Comparison of ENCODE assay signal across 25 cellular contexts in the genomic region with DNA sequence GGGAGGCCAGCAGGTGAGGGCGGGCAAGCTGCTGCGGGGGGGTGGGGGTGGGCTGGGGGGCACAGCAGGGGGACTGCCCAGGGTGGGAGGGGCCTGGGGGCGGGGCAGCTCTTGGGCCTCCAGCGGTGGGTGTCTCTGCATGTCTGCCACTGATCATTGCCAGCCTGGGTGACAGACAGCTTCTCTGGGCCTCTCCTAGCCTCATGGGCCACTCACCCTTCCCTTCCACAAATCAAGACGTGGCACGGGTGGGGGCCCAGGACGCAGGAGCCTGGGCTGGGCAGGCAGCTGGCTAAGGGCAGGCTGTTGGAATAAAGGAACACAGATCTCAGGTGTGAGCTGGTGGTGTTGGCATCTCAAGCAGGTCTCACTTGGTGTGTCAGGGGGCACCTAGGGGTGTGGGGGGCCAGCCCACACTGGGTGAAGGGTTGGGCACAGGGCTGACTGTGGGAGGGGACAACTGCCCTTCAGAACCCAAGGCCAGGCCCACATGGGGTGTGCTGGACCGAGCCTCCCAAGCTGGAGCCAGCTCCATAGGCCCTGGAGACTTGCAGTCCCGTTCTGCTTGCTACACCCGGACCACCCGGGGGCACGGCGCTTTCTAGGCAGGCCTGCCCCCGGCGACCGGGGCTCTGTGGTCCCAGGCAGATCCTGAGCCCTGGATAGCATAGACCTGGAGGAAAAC. TPM values are rescaled to one million over a fixed set of nuclear protein-coding genes. Genes with fewer than 3 reads are reported as not detected.
DNase-seq lines count a peak whose midpoint lies in the region; ATAC-seq, FAIRE-seq and TF ChIP-seq lines count a peak whose summit lies in the region.
"Had no signal": no experiment of that assay in that cellular context is flagged by ENCODE, and none has a peak within 500 bp of the region (broad histone marks: within the 10 kb centered on the region; RNA-seq: fewer than 3 reads in every experiment).

No MANE protein-coding gene starts in this region.

- TF ChIP-seq EP300 in HepG2 (IDR thresholded peaks at IDR 0.05; ENCODE audit: low read depth in 2 of 2, low read length in 2 of 2): no peak
- TF ChIP-seq EP300 in HepG2 (CRISPR knock-in tag; IDR thresholded peaks at IDR 0.05; ENCODE audit: borderline replicate concordance): no peak
- TF ChIP-seq EP300 in upper lobe of left lung (IDR thresholded peaks at IDR 0.05): no peak

- H3K4me1 Mint-ChIP-seq in activated naive CD4-positive, alpha-beta T cell treated with anti-CD3 and anti-CD28 coated beads, Interleukin-2, amount 10 ng/mL, durations not matched to agents 7 days and 5 days: peaks cover 17% of the 10 kb centered on the region
- peaks cover 16% of the 10 kb centered on the region for H3K4me1 Mint-ChIP-seq in T-helper 17 cell

- H3K4me3 ChIP-seq in HepG2 (replicated peaks in 1 of 3; ENCODE audit: insufficient read depth in 1 of 3, low read depth in 2 of 3, low read length in 3 of 3): peak overlapping the region in 1 of 3 experiments; percentile 73; a peak in 1 of 6 replicates
- H3K4me3 ChIP-seq in upper lobe of left lung: no peak overlapping the region
- H3K4me3 ChIP-seq: K562, ovary, SK-N-MC, skin epidermis had no signal

- TF ChIP-seq POLR2A in HepG2 (IDR thresholded peaks at IDR 0.05; ENCODE audit: insufficient read depth in 1 of 2, low read depth in 2 of 2, low read length in 2 of 2) (no peak), upper lobe of left lung (IDR thresholded peaks at IDR 0.05) (no peak)

- ATAC-seq in T-helper 17 cell (no peak), HepG2 (no peak), upper lobe of left lung (ENCODE audit: low FRiP score in 2 of 2) (no peak), GM21737 (IDR thresholded peaks at IDR 0.05; ENCODE audit: unreplicated experiment) (no peak), GM21360 (IDR thresholded peaks at IDR 0.05; ENCODE audit: unreplicated experiment) (no peak)
- ATAC-seq: esophagus mucosa, HCT116, K562, left lobe of liver, Panc1, WTC11 had no signal

- POLR2A ChIA-PET in HepG2 (lab: Yijun Ruan, JAX): no interaction called here

- no peaks in the 10 kb centered on the region for H3K27me3 Mint-ChIP-seq in activated naive CD4-positive, alpha-beta T cell treated with anti-CD3 and anti-CD28 coated beads, Interleukin-2, amount 10 ng/mL, durations not matched to agents 7 days and 5 days
- H3K27me3 Mint-ChIP-seq in T-helper 17 cell: no peaks in the 10 kb centered on the region
- H3K27me3 Mint-ChIP-seq: CD4-positive, alpha-beta memory T cell had no signal

- H3K9me3 Mint-ChIP-seq in activated naive CD4-positive, alpha-beta T cell treated with anti-CD3 and anti-CD28 coated beads, Interleukin-2, amount 10 ng/mL, durations not matched to agents 7 days and 5 days: no peaks in the 10 kb centered on the region
- H3K9me3 Mint-ChIP-seq: WTC11 had no signal

- peak overlapping the region; percentile 96 for H3K4me2 ChIP-seq in HepG2 (ENCODE audit: low read depth, low read length)

- TF ChIP-seq CTCF in HepG2 (CRISPR knock-in tag; IDR thresholded peaks at IDR 0.05) (no peak), upper lobe of left lung (IDR thresholded peaks at IDR 0.05) (no peak)

- FAIRE-seq in HepG2 (lab: Jason Lieb, UNC): no peak
- no peak for FAIRE-seq in HTR-8/SVneo (lab: Jason Lieb, UNC)
- FAIRE-seq: K562, urothelium cell line had no signal

- H3K27ac ChIP-seq in HepG2 (ENCODE audit: extremely low read length, insufficient read depth, low read length): no peak overlapping the region
- H3K27ac ChIP-seq in upper lobe of left lung: no peak overlapping the region
- H3K27ac ChIP-seq: ovary, SK-N-MC had no signal

- DNase-seq in activated naive CD4-positive, alpha-beta T cell treated with anti-CD3 and anti-CD28 coated beads, Interleukin-2, amount 10 ng/mL, durations not matched to agents 7 days and 5 days: peak; percentile 16
- DNase-seq in activated naive CD4-positive, alpha-beta T cell treated with Interleukin-2 at 50 U/mL for 16 hours: no peak
- DNase-seq in T-helper 17 cell (peak in 1 of 3 donors; percentile 7), HepG2 (ENCODE audit: low spot score) (no peak), upper lobe of left lung (peak; percentile 18 to 77), HTR-8/SVneo (ENCODE audit: insufficient read length, low spot score) (no peak)
- DNase-seq: ACHN; caudate nucleus; DMS79; NCI-H187; NCI-H446; stimulated activated CD4-positive, alpha-beta T cell treated with anti-CD3 and anti-CD28 coated beads, Interleukin-4, amount 100 ng/mL, for 4 hours had no signal

- H3K36me3 ChIP-seq in HepG2 (replicated peaks in 1 of 2; ENCODE audit: control insufficient read depth in 1 of 2, insufficient read depth in 2 of 2, low read length in 2 of 2) (peaks cover 0 to 3% of the 10 kb centered on the region in 2 experiments; a peak in 1 of 5 replicates), upper lobe of left lung (peaks cover 0 to 14% (median 5%) of the 10 kb centered on the region in 4 donors)
- H3K36me3 ChIP-seq: ovary had no signal

- peaks cover 6% of the 10 kb centered on the region for H3K36me3 Mint-ChIP-seq in activated naive CD4-positive, alpha-beta T cell treated with anti-CD3 and anti-CD28 coated beads, Interleukin-2, amount 10 ng/mL, durations not matched to agents 7 days and 5 days
- H3K36me3 Mint-ChIP-seq in T-helper 17 cell (ENCODE audit: low read depth): peaks cover 2% of the 10 kb centered on the region
- H3K36me3 Mint-ChIP-seq: WTC11 had no signal

- H3K4me3 Mint-ChIP-seq in activated naive CD4-positive, alpha-beta T cell treated with anti-CD3 and anti-CD28 coated beads, Interleukin-2, amount 10 ng/mL, durations not matched to agents 7 days and 5 days: no peak overlapping the region
- peak overlapping the region; percentile 68 for H3K4me3 Mint-ChIP-seq in T-helper 17 cell
- H3K4me3 Mint-ChIP-seq: WTC11 had no signal

- CTCF ChIA-PET in activated naive CD4-positive, alpha-beta T cell treated with anti-CD3 and anti-CD28 coated beads, Interleukin-2, amount 10 ng/mL, durations not matched to agents 7 days and 5 days (lab: Charles Lee): no interaction called here
- CTCF ChIA-PET in HepG2 (lab: Yijun Ruan, JAX; ENCODE audit: low intra/inter-chr PET ratio, low total read pairs): no interaction called here

- no peak for TF ChIP-seq RAD21 in HepG2 (CRISPR knock-in tag; IDR thresholded peaks at IDR 0.05)

- H3K4me1 ChIP-seq in HepG2 (ENCODE audit: insufficient read depth, low read length) (peaks cover 68% of the 10 kb centered on the region), upper lobe of left lung (peaks cover 14 to 24% (median 19%) of the 10 kb centered on the region in 4 donors)

- intact Hi-C loops in HepG2 (cut with micrococcal nuclease; ENCODE audit: unreplicated experiment): loop anchor here (10.0 kb wide), 1 partner anchor 179 kb away; the partner anchor contains the start of gene PACS2

- no peaks in the 10 kb centered on the region for H4K20me1 ChIP-seq in HepG2 (ENCODE audit: insufficient read depth, low read length)

- no peaks in the 10 kb centered on the region; a peak in 1 of 5 replicates for H3K27me3 ChIP-seq in HepG2 (ENCODE audit: control insufficient read depth in 1 of 2, insufficient read depth in 2 of 2, low read length in 2 of 2)
- no peaks in the 10 kb centered on the region for H3K27me3 ChIP-seq in upper lobe of left lung
- H3K27me3 ChIP-seq: ovary had no signal

- WGBS in HepG2 (ENCODE audit: low lambda C conversion rate): 86% methylated on average over 5 of the region's 16 CpGs
- WGBS in upper lobe of left lung, 2 donors: 92 to 100% methylated on average over 3 to 10 of the region's 16 CpGs

- H2AFZ ChIP-seq in HepG2 (ENCODE audit: low read length): no peak overlapping the region

- H3K79me2 ChIP-seq in HepG2 (ENCODE audit: insufficient read depth, low read length): peaks cover 23% of the 10 kb centered on the region

- in situ Hi-C loops in HepG2 (cut with HindIII; ENCODE audit: extremely low pct_ligation_motif_present, low pct_unique_long_range_greater_than_20kb): no loop called here

- no TSS peak for BruUV-seq in HepG2 (replicated peaks; lab: Mats Ljungman, UMichigan)

- no peak overlapping the region for H3K27ac Mint-ChIP-seq in activated naive CD4-positive, alpha-beta T cell treated with anti-CD3 and anti-CD28 coated beads, Interleukin-2, amount 10 ng/mL, durations not matched to agents 7 days and 5 days
- peak overlapping the region; percentile 84 for H3K27ac Mint-ChIP-seq in T-helper 17 cell
- H3K27ac Mint-ChIP-seq: WTC11 had no signal

- 0 out of 2 replicates have a peak overlapping the region, but pooled peaks have one; percentile 10 for H3K9ac ChIP-seq in HepG2 (ENCODE audit: insufficient read depth, low read depth, low read length)

- H3K9me3 ChIP-seq in T-helper 17 cell (ENCODE audit: control insufficient read depth, low read length, poor library complexity, severe bottlenecking) (no peaks in the 10 kb centered on the region), HepG2 (ENCODE audit: low read length) (no peaks in the 10 kb centered on the region), upper lobe of left lung (no peaks in the 10 kb centered on the region)
- H3K9me3 ChIP-seq: ovary had no signal

RNA-seq across cellular contexts. Expression of gene TEDC1, which starts 3.0 kb away (rescaled TPM):
- total RNA-seq in T-helper 17 cell (100 to 1,000 TPM; 141 to 361 TPM), HepG2 (2016; rRNA removed; fragmentation: Illumina TruSeq; extraction: Trizol) (20.7 and 27.4 TPM in 2 replicates), upper lobe of left lung (10 to 100 TPM; 13.8 to 38.5 (median 17.4) TPM)
- total RNA-seq in HepG2 (2016; cell fraction: cytosol; rRNA removed; fragmentation: Illumina TruSeq; extraction: Trizol; ENCODE audit: low read depth): 9.2 and 10.3 TPM in 2 replicates
- total RNA-seq in HepG2 (2016; cell fraction: insoluble cytoplasmic fraction; rRNA removed; fragmentation: Illumina TruSeq; extraction: Trizol): 21.2 and 28.4 TPM in 2 replicates
- total RNA-seq in HepG2 (2016; cell fraction: membrane; rRNA removed; fragmentation: Illumina TruSeq; extraction: Trizol): 12.9 and 13.8 TPM in 2 replicates
- total RNA-seq in HepG2 (2016; cell fraction: nucleus; rRNA removed; fragmentation: Illumina TruSeq; extraction: Trizol): 15.9 and 16.8 TPM in 2 replicates
- polyA plus RNA-seq in HepG2 (2011; rRNA removed): 5.7 and 7.3 TPM in 2 replicates
- polyA plus RNA-seq in HepG2 (2011; cell fraction: cytosol; rRNA removed): 4.1 and 10.9 TPM in 2 replicates
- 20.8 and 27.4 TPM in 2 replicates for polyA plus RNA-seq in HepG2 (2011; cell fraction: nucleus; rRNA removed)
- polyA plus RNA-seq in HepG2 (2012): 4.5 and 5.0 TPM in 2 replicates
- polyA plus RNA-seq in HepG2 (2016; cell fraction: cytosol; fragmentation: Illumina TruSeq; extraction: Trizol; ENCODE audit: low read depth): 5.8 and 6.5 TPM in 2 replicates
- 20.9 and 21.6 TPM in 2 replicates for polyA plus RNA-seq in HepG2 (2016; cell fraction: insoluble cytoplasmic fraction; fragmentation: Illumina TruSeq; extraction: Trizol; ENCODE audit: low read depth)
- 9.6 and 10.0 TPM in 2 replicates for polyA plus RNA-seq in HepG2 (2016; cell fraction: membrane; fragmentation: Illumina TruSeq; extraction: Trizol; ENCODE audit: low read depth)
- polyA plus RNA-seq in HepG2 (2016; cell fraction: nucleus; fragmentation: Illumina TruSeq; extraction: Trizol; ENCODE audit: insufficient read depth, low read depth): 36.1 and 37.5 TPM in 2 replicates
- 12.1 and 23.1 TPM in 2 replicates for polyA minus RNA-seq in HepG2 (2011; rRNA and poly(A)+ RNA removed; ENCODE audit: low replicate concordance)
- 2.8 and 5.5 TPM in 2 replicates for polyA minus RNA-seq in HepG2 (2011; cell fraction: cytosol; rRNA and poly(A)+ RNA removed)
- 7.3 and 9.0 TPM in 2 replicates for polyA minus RNA-seq in HepG2 (2011; cell fraction: nucleus; rRNA and poly(A)+ RNA removed)

RNA-seq across cellular contexts. Expression of gene CRIP1, which starts 7.4 kb away (rescaled TPM):
- total RNA-seq in T-helper 17 cell: 100 to 1,000 TPM; 451 to 842 TPM
- total RNA-seq in HepG2 (2016; rRNA removed; fragmentation: Illumina TruSeq; extraction: Trizol): 53.9 and 59.7 TPM in 2 replicates
- 18.2 and 27.4 TPM in 2 replicates for total RNA-seq in HepG2 (2016; cell fraction: cytosol; rRNA removed; fragmentation: Illumina TruSeq; extraction: Trizol; ENCODE audit: low read depth)
- total RNA-seq in HepG2 (2016; cell fraction: insoluble cytoplasmic fraction; rRNA removed; fragmentation: Illumina TruSeq; extraction: Trizol): 53.1 and 55.2 TPM in 2 replicates
- 23.1 and 27.8 TPM in 2 replicates for total RNA-seq in HepG2 (2016; cell fraction: membrane; rRNA removed; fragmentation: Illumina TruSeq; extraction: Trizol)
- total RNA-seq in HepG2 (2016; cell fraction: nucleus; rRNA removed; fragmentation: Illumina TruSeq; extraction: Trizol): 25.3 and 26.5 TPM in 2 replicates
- 59.5 and 62.2 TPM in 2 replicates for polyA plus RNA-seq in HepG2 (2011; rRNA removed)
- polyA plus RNA-seq in HepG2 (2011; cell fraction: cytosol; rRNA removed): 27.8 and 82.6 TPM in 2 replicates
- polyA plus RNA-seq in HepG2 (2011; cell fraction: nucleus; rRNA removed): 47.3 and 55.5 TPM in 2 replicates
- polyA plus RNA-seq in HepG2 (2012): 46.4 and 49.2 TPM in 2 replicates
- 85.4 and 115 TPM in 2 replicates for polyA plus RNA-seq in HepG2 (2016; cell fraction: cytosol; fragmentation: Illumina TruSeq; extraction: Trizol; ENCODE audit: low read depth)
- 142 and 159 TPM in 2 replicates for polyA plus RNA-seq in HepG2 (2016; cell fraction: insoluble cytoplasmic fraction; fragmentation: Illumina TruSeq; extraction: Trizol; ENCODE audit: low read depth)
- 67.3 and 82.2 TPM in 2 replicates for polyA plus RNA-seq in HepG2 (2016; cell fraction: membrane; fragmentation: Illumina TruSeq; extraction: Trizol; ENCODE audit: low read depth)
- polyA plus RNA-seq in HepG2 (2016; cell fraction: nucleus; fragmentation: Illumina TruSeq; extraction: Trizol; ENCODE audit: insufficient read depth, low read depth): 136 and 137 TPM in 2 replicates
- polyA minus RNA-seq in HepG2 (2011; rRNA and poly(A)+ RNA removed; ENCODE audit: low replicate concordance): 24.8 and 136 TPM in 2 replicates
- 20.6 and 28.4 TPM in 2 replicates for polyA minus RNA-seq in HepG2 (2011; cell fraction: cytosol; rRNA and poly(A)+ RNA removed)
- polyA minus RNA-seq in HepG2 (2011; cell fraction: nucleus; rRNA and poly(A)+ RNA removed): 4.7 and 11.8 TPM in 2 replicates
- total RNA-seq in upper lobe of left lung: 100 to 1,000 TPM in 4 of 6 donors, 10 to 100 TPM in 2; 26.2 to 425 (median 200) TPM

RNA-seq across cellular contexts. Expression of gene CRIP2, which starts 19.4 kb away (rescaled TPM):
- 10 to 100 TPM; 51.6 to 58.8 TPM for total RNA-seq in T-helper 17 cell
- total RNA-seq in HepG2 (2016; rRNA removed; fragmentation: Illumina TruSeq; extraction: Trizol): 32.1 and 37.9 TPM in 2 replicates
- total RNA-seq in HepG2 (2016; cell fraction: cytosol; rRNA removed; fragmentation: Illumina TruSeq; extraction: Trizol; ENCODE audit: low read depth): 22.2 and 30.3 TPM in 2 replicates
- 29.1 and 37.9 TPM in 2 replicates for total RNA-seq in HepG2 (2016; cell fraction: insoluble cytoplasmic fraction; rRNA removed; fragmentation: Illumina TruSeq; extraction: Trizol)
- 30.8 and 36.2 TPM in 2 replicates for total RNA-seq in HepG2 (2016; cell fraction: membrane; rRNA removed; fragmentation: Illumina TruSeq; extraction: Trizol)
- 14.7 and 15.4 TPM in 2 replicates for total RNA-seq in HepG2 (2016; cell fraction: nucleus; rRNA removed; fragmentation: Illumina TruSeq; extraction: Trizol)
- 18.0 and 31.6 TPM in 2 replicates for polyA plus RNA-seq in HepG2 (2011; rRNA removed)
- polyA plus RNA-seq in HepG2 (2011; cell fraction: cytosol; rRNA removed): 18.1 and 57.4 TPM in 2 replicates
- polyA plus RNA-seq in HepG2 (2011; cell fraction: nucleus; rRNA removed): 37.9 and 74.0 TPM in 2 replicates
- 3.6 and 7.4 TPM in 2 replicates for polyA plus RNA-seq in HepG2 (2012)
- 34.0 and 41.4 TPM in 2 replicates for polyA plus RNA-seq in HepG2 (2016; cell fraction: cytosol; fragmentation: Illumina TruSeq; extraction: Trizol; ENCODE audit: low read depth)
- polyA plus RNA-seq in HepG2 (2016; cell fraction: insoluble cytoplasmic fraction; fragmentation: Illumina TruSeq; extraction: Trizol; ENCODE audit: low read depth): 44.2 and 51.5 TPM in 2 replicates
- polyA plus RNA-seq in HepG2 (2016; cell fraction: membrane; fragmentation: Illumina TruSeq; extraction: Trizol; ENCODE audit: low read depth): 41.2 and 43.7 TPM in 2 replicates
- 39.7 and 41.0 TPM in 2 replicates for polyA plus RNA-seq in HepG2 (2016; cell fraction: nucleus; fragmentation: Illumina TruSeq; extraction: Trizol; ENCODE audit: insufficient read depth, low read depth)
- polyA minus RNA-seq in HepG2 (2011; rRNA and poly(A)+ RNA removed; ENCODE audit: low replicate concordance): 21.4 and 23.6 TPM in 2 replicates
- 8.4 and 15.7 TPM in 2 replicates for polyA minus RNA-seq in HepG2 (2011; cell fraction: cytosol; rRNA and poly(A)+ RNA removed)
- polyA minus RNA-seq in HepG2 (2011; cell fraction: nucleus; rRNA and poly(A)+ RNA removed): 2.2 and 7.5 TPM in 2 replicates
- 100 to 1,000 TPM in 5 of 6 donors, 10 to 100 TPM in 1; 55.5 to 422 (median 190) TPM for total RNA-seq in upper lobe of left lung

RNA-seq across cellular contexts. Expression of gene TMEM121, which starts 32.3 kb away (rescaled TPM):
- 1 to 10 TPM in 1 of 2 donors, under 1 TPM in 1; 0.85 to 2.6 TPM for total RNA-seq in T-helper 17 cell
- 10.8 and 19.0 TPM in 2 replicates for total RNA-seq in HepG2 (2016; rRNA removed; fragmentation: Illumina TruSeq; extraction: Trizol)
- 11.9 and 15.2 TPM in 2 replicates for total RNA-seq in HepG2 (2016; cell fraction: cytosol; rRNA removed; fragmentation: Illumina TruSeq; extraction: Trizol; ENCODE audit: low read depth)
- total RNA-seq in HepG2 (2016; cell fraction: insoluble cytoplasmic fraction; rRNA removed; fragmentation: Illumina TruSeq; extraction: Trizol): 12.1 and 17.9 TPM in 2 replicates
- 21.1 and 26.4 TPM in 2 replicates for total RNA-seq in HepG2 (2016; cell fraction: membrane; rRNA removed; fragmentation: Illumina TruSeq; extraction: Trizol)
- total RNA-seq in HepG2 (2016; cell fraction: nucleus; rRNA removed; fragmentation: Illumina TruSeq; extraction: Trizol): 8.8 and 9.1 TPM in 2 replicates
- 6.6 and 10.9 TPM in 2 replicates for polyA plus RNA-seq in HepG2 (2011; rRNA removed)
- polyA plus RNA-seq in HepG2 (2011; cell fraction: cytosol; rRNA removed): 11.8 and 25.5 TPM in 2 replicates
- polyA plus RNA-seq in HepG2 (2011; cell fraction: nucleus; rRNA removed): 16.5 and 16.6 TPM in 2 replicates
- 4.0 and 4.3 TPM in 2 replicates for polyA plus RNA-seq in HepG2 (2012)
- 8.8 and 9.5 TPM in 2 replicates for polyA plus RNA-seq in HepG2 (2016; cell fraction: cytosol; fragmentation: Illumina TruSeq; extraction: Trizol; ENCODE audit: low read depth)
- 8.7 and 9.4 TPM in 2 replicates for polyA plus RNA-seq in HepG2 (2016; cell fraction: insoluble cytoplasmic fraction; fragmentation: Illumina TruSeq; extraction: Trizol; ENCODE audit: low read depth)
- polyA plus RNA-seq in HepG2 (2016; cell fraction: membrane; fragmentation: Illumina TruSeq; extraction: Trizol; ENCODE audit: low read depth): 13.5 TPM in 2 replicates
- polyA plus RNA-seq in HepG2 (2016; cell fraction: nucleus; fragmentation: Illumina TruSeq; extraction: Trizol; ENCODE audit: insufficient read depth, low read depth): 12.3 and 13.5 TPM in 2 replicates
- polyA minus RNA-seq in HepG2 (2011; rRNA and poly(A)+ RNA removed; ENCODE audit: low replicate concordance): 0.82 and 39.5 TPM in 2 replicates
- polyA minus RNA-seq in HepG2 (2011; cell fraction: cytosol; rRNA and poly(A)+ RNA removed): 12.8 and 13.8 TPM in 2 replicates
- 4.1 and 4.5 TPM in 2 replicates for polyA minus RNA-seq in HepG2 (2011; cell fraction: nucleus; rRNA and poly(A)+ RNA removed)
- total RNA-seq in upper lobe of left lung: 1 to 10 TPM in 4 of 6 donors, under 1 TPM in 1, not detected in 1; 0.69 to 4.6 (median 3.8) TPM
- polyA plus RNA-seq: K562 had no signal

Comparison
In these comparisons a context has a peak if more than half of its experiments do, and no peak if none do; other contexts are left out.
1. DNase-seq: peak in activated naive CD4-positive, alpha-beta T cell treated with anti-CD3 and anti-CD28 coated beads, Interleukin-2, amount 10 ng/mL, durations not matched to agents 7 days and 5 days (single experiment) and upper lobe of left lung (2 of 2); none in activated naive CD4-positive, alpha-beta T cell treated with Interleukin-2 at 50 U/mL for 16 hours (single experiment), HepG2 (single experiment) and HTR-8/SVneo (single experiment).